9 cellular contexts compared by ENCODE assay signal in the genomic region with DNA sequence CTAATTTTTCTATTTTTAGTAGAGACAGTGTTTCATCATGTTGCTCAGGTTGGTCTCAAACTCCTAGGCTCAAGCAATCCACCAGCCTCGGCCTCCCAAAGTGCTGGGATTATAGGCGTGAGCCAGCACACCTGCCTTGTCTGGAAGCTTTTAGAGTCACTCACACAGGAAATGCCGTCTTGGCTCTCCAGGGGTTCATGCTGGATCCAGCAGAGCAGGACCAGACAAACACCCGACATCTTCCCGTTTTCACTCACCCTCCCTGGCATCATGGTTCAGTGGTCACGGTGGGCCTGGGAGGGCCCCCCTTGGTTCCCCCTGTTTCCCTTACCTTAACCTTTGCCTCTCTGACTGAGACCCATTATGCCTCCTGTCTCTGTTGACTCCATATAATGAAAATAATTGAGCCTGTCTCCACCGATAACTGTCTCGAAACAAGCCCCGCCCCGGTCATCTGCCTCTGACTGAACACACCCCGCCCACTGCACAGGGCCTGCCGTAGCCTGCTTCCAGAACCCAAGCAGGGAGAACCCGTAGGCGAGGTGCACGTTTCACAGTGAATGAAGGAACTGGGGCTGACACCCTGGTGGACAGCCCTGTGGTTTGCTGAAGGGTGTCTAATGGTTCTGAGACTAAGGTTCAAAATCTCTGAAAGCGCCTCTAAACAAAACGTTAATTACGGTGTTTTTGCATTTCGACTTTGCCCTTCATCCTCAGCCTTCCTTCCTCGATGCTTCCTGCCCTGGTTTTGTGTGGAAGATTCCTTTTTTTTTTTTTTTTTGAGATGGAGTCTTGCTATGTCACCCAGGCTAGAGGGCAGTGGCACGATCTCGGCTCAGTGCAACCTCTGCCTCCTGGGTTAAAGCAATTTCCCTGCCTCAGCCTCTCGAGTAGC.
DNase-seq lines count a peak whose midpoint lies in the region; ATAC-seq and TF ChIP-seq lines count a peak whose summit lies in the region.
"Had no signal": no experiment of that assay in that cellular context is flagged by ENCODE, and none has a peak within 500 bp of the region (broad histone marks: within the 10 kb centered on the region; RNA-seq: fewer than 3 reads in every experiment).

No MANE protein-coding gene starts in this region.

- CTCF ChIA-PET in HEK293 (lab: Yijun Ruan, JAX) = no interaction called here

- no peak for ATAC-seq in GM18519 (IDR thresholded peaks at IDR 0.05; ENCODE audit: low FRiP score, unreplicated experiment)
- ATAC-seq in GM18870 (IDR thresholded peaks at IDR 0.05; ENCODE audit: unreplicated experiment) = no peak

- no peak for TF ChIP-seq CTCF in HEK293 (tag by site-specific recombination; IDR thresholded peaks at IDR 0.05)

- H3K36me3 ChIP-seq in HEK293 (ENCODE audit: control insufficient read depth in 2 of 2, insufficient read depth in 1 of 2, low read length in 2 of 2) = no peaks in the 10 kb centered on the region

- DNase-seq in DMS153 (lab: John Stamatoyannopoulos, UW) (peak; percentile 62), NCI-H748 treated with DMSO at 0.1 percent for 48 hours (lab: John Stamatoyannopoulos, UW) (peak; percentile 76), iPS-NIHi11 (ENCODE audit: low spot score) (peak; percentile 50), Ammon's horn (ENCODE audit: low spot score) (no peak), NCI-H524 treated with DMSO at 0.1 percent for 48 hours (lab: John Stamatoyannopoulos, UW) (no peak)

- H3K27ac ChIP-seq in HEK293 (ENCODE audit: extremely low read depth, low read depth, low read length) = no peak overlapping the region
- H3K27ac ChIP-seq: VCaP had no signal

- POLR2A ChIA-PET in HEK293 (lab: Yijun Ruan, JAX) = no interaction called here

- no peaks in the 10 kb centered on the region for H3K9me3 ChIP-seq in HEK293 (ENCODE audit: control insufficient read depth, insufficient read depth, low read depth, low read length)

- H3K4me1 ChIP-seq in HEK293 (ENCODE audit: control insufficient read depth, insufficient read depth, low read length) = peaks cover 6% of the 10 kb centered on the region

- H3K4me3 ChIP-seq in HEK293 (ENCODE audit: low read depth, low read length) = no peak overlapping the region

TF ChIP-seq in HEK293, 187 proteins besides CTCF, POLR2A, EP300 and RAD21 (continues in another document):
- TF ChIP-seq ZNF600 (tag by site-specific recombination; IDR thresholded peaks at IDR 0.05) (peak; percentile 98), GLIS1 (tag by site-specific recombination; IDR thresholded peaks at IDR 0.05) (peak; percentile 42; the same call in 1 of the 2 replicates), ZNF629 (tag by site-specific recombination; IDR thresholded peaks at IDR 0.05) (peak; percentile 43; the same call in 1 of the 2 replicates), ZBTB17 (tag by site-specific recombination; IDR thresholded peaks at IDR 0.05) (peak; percentile 59), ZNF707 (tag by site-specific recombination; IDR thresholded peaks at IDR 0.05) (no peak), ZNF670 (tag by site-specific recombination; IDR thresholded peaks at IDR 0.05; ENCODE audit: low read depth) (no peak), EGR2 (tag by site-specific recombination; IDR thresholded peaks at IDR 0.05; ENCODE audit: low read depth) (peak; percentile 54), ZNF501 (tag by site-specific recombination; IDR thresholded peaks at IDR 0.05) (no peak), ZNF416 (tag by site-specific recombination; IDR thresholded peaks at IDR 0.05) (no peak), ZNF423 (tag by site-specific recombination; IDR thresholded peaks at IDR 0.05) (no peak), ZFHX2 (tag by site-specific recombination; conservative IDR thresholded peaks at IDR 0.05) (peak; percentile 69), ZNF677 (tag by site-specific recombination; IDR thresholded peaks at IDR 0.05) (no peak)
- TF ChIP-seq, protein P1, sequence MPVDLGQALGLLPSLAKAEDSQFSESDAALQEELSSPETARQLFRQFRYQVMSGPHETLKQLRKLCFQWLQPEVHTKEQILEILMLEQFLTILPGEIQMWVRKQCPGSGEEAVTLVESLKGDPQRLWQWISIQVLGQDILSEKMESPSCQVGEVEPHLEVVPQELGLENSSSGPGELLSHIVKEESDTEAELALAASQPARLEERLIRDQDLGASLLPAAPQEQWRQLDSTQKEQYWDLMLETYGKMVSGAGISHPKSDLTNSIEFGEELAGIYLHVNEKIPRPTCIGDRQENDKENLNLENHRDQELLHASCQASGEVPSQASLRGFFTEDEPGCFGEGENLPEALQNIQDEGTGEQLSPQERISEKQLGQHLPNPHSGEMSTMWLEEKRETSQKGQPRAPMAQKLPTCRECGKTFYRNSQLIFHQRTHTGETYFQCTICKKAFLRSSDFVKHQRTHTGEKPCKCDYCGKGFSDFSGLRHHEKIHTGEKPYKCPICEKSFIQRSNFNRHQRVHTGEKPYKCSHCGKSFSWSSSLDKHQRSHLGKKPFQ (tag by site-specific recombination; IDR thresholded peaks at IDR 0.05) = peak; percentile 38; the same call in 1 of the 2 replicates
- TF ChIP-seq, protein P2, sequence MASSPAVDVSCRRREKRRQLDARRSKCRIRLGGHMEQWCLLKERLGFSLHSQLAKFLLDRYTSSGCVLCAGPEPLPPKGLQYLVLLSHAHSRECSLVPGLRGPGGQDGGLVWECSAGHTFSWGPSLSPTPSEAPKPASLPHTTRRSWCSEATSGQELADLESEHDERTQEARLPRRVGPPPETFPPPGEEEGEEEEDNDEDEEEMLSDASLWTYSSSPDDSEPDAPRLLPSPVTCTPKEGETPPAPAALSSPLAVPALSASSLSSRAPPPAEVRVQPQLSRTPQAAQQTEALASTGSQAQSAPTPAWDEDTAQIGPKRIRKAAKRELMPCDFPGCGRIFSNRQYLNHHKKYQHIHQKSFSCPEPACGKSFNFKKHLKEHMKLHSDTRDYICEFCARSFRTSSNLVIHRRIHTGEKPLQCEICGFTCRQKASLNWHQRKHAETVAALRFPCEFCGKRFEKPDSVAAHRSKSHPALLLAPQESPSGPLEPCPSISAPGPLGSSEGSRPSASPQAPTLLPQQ (tag by site-specific recombination; IDR thresholded peaks at IDR 0.05) = no peak
- TF ChIP-seq, protein P3, sequence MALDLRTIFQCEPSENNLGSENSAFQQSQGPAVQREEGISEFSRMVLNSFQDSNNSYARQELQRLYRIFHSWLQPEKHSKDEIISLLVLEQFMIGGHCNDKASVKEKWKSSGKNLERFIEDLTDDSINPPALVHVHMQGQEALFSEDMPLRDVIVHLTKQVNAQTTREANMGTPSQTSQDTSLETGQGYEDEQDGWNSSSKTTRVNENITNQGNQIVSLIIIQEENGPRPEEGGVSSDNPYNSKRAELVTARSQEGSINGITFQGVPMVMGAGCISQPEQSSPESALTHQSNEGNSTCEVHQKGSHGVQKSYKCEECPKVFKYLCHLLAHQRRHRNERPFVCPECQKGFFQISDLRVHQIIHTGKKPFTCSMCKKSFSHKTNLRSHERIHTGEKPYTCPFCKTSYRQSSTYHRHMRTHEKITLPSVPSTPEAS (tag by site-specific recombination; IDR thresholded peaks at IDR 0.05) = no peak
- TF ChIP-seq, protein P4, sequence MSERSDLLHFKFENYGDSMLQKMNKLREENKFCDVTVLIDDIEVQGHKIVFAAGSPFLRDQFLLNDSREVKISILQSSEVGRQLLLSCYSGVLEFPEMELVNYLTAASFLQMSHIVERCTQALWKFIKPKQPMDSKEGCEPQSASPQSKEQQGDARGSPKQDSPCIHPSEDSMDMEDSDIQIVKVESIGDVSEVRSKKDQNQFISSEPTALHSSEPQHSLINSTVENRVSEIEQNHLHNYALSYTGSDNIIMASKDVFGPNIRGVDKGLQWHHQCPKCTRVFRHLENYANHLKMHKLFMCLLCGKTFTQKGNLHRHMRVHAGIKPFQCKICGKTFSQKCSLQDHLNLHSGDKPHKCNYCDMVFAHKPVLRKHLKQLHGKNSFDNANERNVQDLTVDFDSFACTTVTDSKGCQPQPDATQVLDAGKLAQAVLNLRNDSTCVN (tag by site-specific recombination; optimal IDR thresholded peaks at IDR 0.05) = no peak
- TF ChIP-seq, protein P5, sequence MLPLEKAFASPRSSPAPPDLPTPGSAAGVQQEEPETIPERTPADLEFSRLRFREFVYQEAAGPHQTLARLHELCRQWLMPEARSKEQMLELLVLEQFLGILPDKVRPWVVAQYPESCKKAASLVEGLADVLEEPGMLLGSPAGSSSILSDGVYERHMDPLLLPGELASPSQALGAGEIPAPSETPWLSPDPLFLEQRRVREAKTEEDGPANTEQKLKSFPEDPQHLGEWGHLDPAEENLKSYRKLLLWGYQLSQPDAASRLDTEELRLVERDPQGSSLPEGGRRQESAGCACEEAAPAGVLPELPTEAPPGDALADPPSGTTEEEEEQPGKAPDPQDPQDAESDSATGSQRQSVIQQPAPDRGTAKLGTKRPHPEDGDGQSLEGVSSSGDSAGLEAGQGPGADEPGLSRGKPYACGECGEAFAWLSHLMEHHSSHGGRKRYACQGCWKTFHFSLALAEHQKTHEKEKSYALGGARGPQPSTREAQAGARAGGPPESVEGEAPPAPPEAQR (tag by site-specific recombination; IDR thresholded peaks at IDR 0.05) = no peak

Comparison
In these comparisons a context has a peak if more than half of its experiments do, and no peak if none do; other contexts are left out.
1. DNase-seq: peak in DMS153 (single experiment), NCI-H748 treated with DMSO at 0.1 percent for 48 hours (single experiment) and iPS-NIHi11 (single experiment); none in Ammon's horn (single experiment) and NCI-H524 treated with DMSO at 0.1 percent for 48 hours (single experiment).